In genomic region chr15:41570764-41571163, GRCh38 we compare ENCODE assay signal across 1 cellular context.
TF ChIP-seq lines count a peak whose summit lies in the region.

No MANE protein-coding gene starts in this region.

TF ChIP-seq in GM23338, 12 proteins besides CTCF, POLR2A, EP300 and RAD21 (continued from another document):
- TF ChIP-seq ZNF462 (CRISPR knock-in tag; IDR thresholded peaks at IDR 0.05) (no peak), ZNF114 (CRISPR knock-in tag; IDR thresholded peaks at IDR 0.05) (no peak), POLR2AphosphoS5 (IDR thresholded peaks at IDR 0.05; ENCODE audit: low read depth) (no peak)
